ENCODE assay signal across 8 cellular contexts in the genomic region with DNA sequence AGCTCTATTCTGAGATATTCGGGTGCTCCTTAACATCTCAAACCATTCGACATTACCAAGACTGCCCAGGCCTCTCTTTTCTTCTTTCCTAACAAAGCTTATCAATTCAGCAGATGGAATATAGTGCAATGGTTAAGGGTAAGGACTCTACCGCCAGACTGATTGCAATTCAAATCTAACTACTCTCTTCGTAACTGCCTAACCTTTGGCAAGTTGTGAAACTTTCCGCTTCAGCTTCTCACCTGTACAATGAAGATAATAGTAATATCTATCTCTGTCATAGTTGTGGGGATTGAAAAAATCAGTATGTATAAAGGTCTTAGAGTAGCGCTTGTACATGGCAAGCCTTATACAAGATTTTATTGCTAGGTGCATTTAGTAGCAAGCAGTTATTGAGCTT. TPM values are rescaled to one million over a fixed set of nuclear protein-coding genes. Genes with fewer than 3 reads are reported as not detected.
DNase-seq lines count a peak whose midpoint lies in the region; ATAC-seq and TF ChIP-seq lines count a peak whose summit lies in the region.

No MANE protein-coding gene starts in this region.

- peaks cover 50% of the 10 kb centered on the region for H3K4me1 Mint-ChIP-seq in central memory CD8-positive, alpha-beta T cell
- peaks cover 39 to 43% (median 42%) of the 10 kb centered on the region in 3 donors for H3K4me1 Mint-ChIP-seq in naive B cell

- CTCF ChIA-PET in IMR-90 (lab: Yijun Ruan, JAX), result interaction anchor here (1.0 to 1.1 kb wide), 2 partner anchors 18 to 19 kb away, joined by 3 read pairs; no protein-coding TSS in a partner anchor

- peak overlapping the region in 1 of 2 experiments; percentile 92; a peak in 2 of 4 replicates for H4K8ac ChIP-seq in IMR-90 (ENCODE audit: low read depth in 2 of 2, low read length in 2 of 2)

- no peaks in the 10 kb centered on the region for H3K9me3 Mint-ChIP-seq in central memory CD8-positive, alpha-beta T cell
- H3K9me3 Mint-ChIP-seq in naive B cell, result no peaks in the 10 kb centered on the region

- POLR2A ChIA-PET in IMR-90 (lab: Charles Lee; ENCODE audit: unreplicated experiment), result no interaction called here

- no peak overlapping the region for H2AK9ac ChIP-seq in IMR-90 (replicated peaks; ENCODE audit: low read depth, low read length, poor library complexity)

- H3K36me3 Mint-ChIP-seq in central memory CD8-positive, alpha-beta T cell (ENCODE audit: insufficient read depth), result peaks cover 12% of the 10 kb centered on the region
- peaks cover 0 to 7% of the 10 kb centered on the region in 2 donors for H3K36me3 Mint-ChIP-seq in naive B cell

- no peak overlapping the region; the same call in 1 of the 2 replicates for H3K18ac ChIP-seq in IMR-90 (ENCODE audit: low read depth, low read length)

- H3K27me3 Mint-ChIP-seq in central memory CD8-positive, alpha-beta T cell, result no peaks in the 10 kb centered on the region
- no peaks in the 10 kb centered on the region for H3K27me3 Mint-ChIP-seq in naive B cell

- H2AFZ ChIP-seq in IMR-90 (replicated peaks; ENCODE audit: low read length, poor library complexity), result no peak overlapping the region

- dilution Hi-C loops in IMR-90 (cut with HindIII; ENCODE audit: low sequenced_read_pairs, unreplicated experiment), result no loop called here

- no peak overlapping the region for H2BK15ac ChIP-seq in IMR-90 (ENCODE audit: low read depth, low read length)

- H3K4ac ChIP-seq in IMR-90 (ENCODE audit: low read depth, low read length), result 0 out of 2 replicates have a peak overlapping the region, but pooled peaks have one; percentile 82

- H3K9me1 ChIP-seq in IMR-90 (ENCODE audit: insufficient read depth, low read length), result 0 out of 2 replicates have a peak, but pooled peaks cover 2% of the 10 kb centered on the region

- no CpG with 5 or more reads among the region's 6 CpGs for WGBS in IMR-90 (ENCODE audit: extremely low coverage in 2 of 2, insufficient read length in 1 of 2), 2 experiments

- H3K79me1 ChIP-seq in IMR-90 (ENCODE audit: low read depth in 1 of 2, low read length in 2 of 2), result peaks cover 10 to 41% of the 10 kb centered on the region in 2 experiments

- H3K4me1 ChIP-seq in BLaER1, result peaks cover 41% of the 10 kb centered on the region
- no peaks in the 10 kb centered on the region for H3K4me1 ChIP-seq in IMR-90 (ENCODE audit: control insufficient read depth, insufficient read depth, low read length)

- no peak for TF ChIP-seq CTCF in IMR-90 (conservative IDR thresholded peaks at IDR 0.05; ENCODE audit: low read depth, low read length)

- BruUV-seq in IMR-90 (replicated peaks; lab: Mats Ljungman, UMichigan), result no TSS peak

- peak overlapping the region; percentile 86 for H3K4me2 ChIP-seq in BLaER1
- peak overlapping the region; percentile 88 for H3K4me2 ChIP-seq in IMR-90 (ENCODE audit: low read depth, low read length)

- peak overlapping the region; percentile 90 for H3K27ac ChIP-seq in BLaER1
- H3K27ac ChIP-seq in IMR-90 (ENCODE audit: insufficient read depth, low read length), result peak overlapping the region; percentile 92; the same call in 1 of the 2 replicates

- no peak overlapping the region for H2AK5ac ChIP-seq in IMR-90 (ENCODE audit: low read depth, low read length)

- 0 out of 2 replicates have a peak overlapping the region, but pooled peaks have one; percentile 51 for H3K56ac ChIP-seq in IMR-90 (ENCODE audit: extremely low read depth, insufficient read depth, low read length)

- H3K9ac ChIP-seq in BLaER1, result peak overlapping the region; percentile 89
- H3K9ac ChIP-seq in IMR-90 (ENCODE audit: low read depth, low read length), result peak overlapping the region; percentile 86

- H3K27me3 ChIP-seq in BLaER1, result no peaks in the 10 kb centered on the region
- no peaks in the 10 kb centered on the region for H3K27me3 ChIP-seq in IMR-90 (ENCODE audit: control insufficient read depth, insufficient read depth, low read length)

- ATAC-seq in IMR-90 (ENCODE audit: low read depth) (no peak), naive B cell (ENCODE audit: low read depth in 2 of 2) (no peak), GM21381 (IDR thresholded peaks at IDR 0.05; ENCODE audit: unreplicated experiment) (no peak), GM19463 (IDR thresholded peaks at IDR 0.05; ENCODE audit: unreplicated experiment) (no peak)
- ATAC-seq in central memory CD8-positive, alpha-beta T cell (replicated peaks; ENCODE audit: extremely low read depth, poor library complexity, severe bottlenecking), result no peak

- no peak for TF ChIP-seq RAD21 in IMR-90 (IDR thresholded peaks at IDR 0.05; ENCODE audit: low read length)

- H3K36me3 ChIP-seq in BLaER1, result peaks cover 6% of the 10 kb centered on the region; the same call in 1 of the 2 replicates
- no peaks in the 10 kb centered on the region for H3K36me3 ChIP-seq in IMR-90 (ENCODE audit: control insufficient read depth, insufficient read depth, low read length)

- H2BK20ac ChIP-seq in IMR-90 (ENCODE audit: low read depth, low read length), result no peak overlapping the region

- intact Hi-C loops in IMR-90 (cut with micrococcal nuclease), result no loop called here

- H3K27ac Mint-ChIP-seq in central memory CD8-positive, alpha-beta T cell (ENCODE audit: low read depth), result peak overlapping the region; percentile 97
- peak overlapping the region in 5 of 6 donors; percentile 97 to 99 (median 97) for H3K27ac Mint-ChIP-seq in naive B cell

- no peak overlapping the region for H2BK120ac ChIP-seq in IMR-90 (ENCODE audit: low read depth, low read length)

- peak overlapping the region; percentile 95 for H3K4me3 Mint-ChIP-seq in central memory CD8-positive, alpha-beta T cell
- H3K4me3 Mint-ChIP-seq in naive B cell, result peak overlapping the region; percentile 91 to 99 (median 98)

- H3K9me3 ChIP-seq in BLaER1 (no peaks in the 10 kb centered on the region), IMR-90 (ENCODE audit: control insufficient read depth, insufficient read depth, low read length) (no peaks in the 10 kb centered on the region)

- DNase-seq in IMR-90 (no peak), naive B cell (no peak)
- no peak for DNase-seq in central memory CD8-positive, alpha-beta T cell (ENCODE audit: low spot score in 2 of 2)
- DNase-seq in stimulated activated CD4-positive, alpha-beta T cell treated with anti-CD3 and anti-CD28 coated beads, Interleukin-2, amount 100 ng/mL, for 24 hours, result no peak
- DNase-seq in activated CD8-positive, alpha-beta memory T cell treated with anti-CD3 and anti-CD28 coated beads, Interleukin-2, amount 50 U/mL, for 4 hours, result no peak

- H3K4me3 ChIP-seq in BLaER1 (peak overlapping the region; percentile 93), IMR-90 (ENCODE audit: insufficient read depth, low read depth, low read length) (peak overlapping the region; percentile 84)

- peak overlapping the region; percentile 57 for H3K23ac ChIP-seq in IMR-90 (ENCODE audit: low read depth, low read length)

- no peak overlapping the region for H4K91ac ChIP-seq in IMR-90 (ENCODE audit: insufficient read depth, low read depth, low read length)

- H4K20me1 ChIP-seq in BLaER1 (peaks cover 34% of the 10 kb centered on the region; the same call in 1 of the 2 replicates), IMR-90 (ENCODE audit: insufficient read depth, low read length) (no peaks in the 10 kb centered on the region; the same call in 1 of the 2 replicates)

- no peak overlapping the region; the same call in 1 of the 2 replicates for H3K14ac ChIP-seq in IMR-90 (replicated peaks; ENCODE audit: low read depth, low read length)

- H2BK5ac ChIP-seq in IMR-90 (ENCODE audit: low read depth, low read length, poor library complexity, severe bottlenecking), result peak overlapping the region; percentile 91

- TF ChIP-seq POLR2A in IMR-90 (IDR thresholded peaks at IDR 0.05; ENCODE audit: low read depth, low read length), result no peak

- H4K5ac ChIP-seq in IMR-90 (ENCODE audit: low read depth, low read length), result peak overlapping the region; percentile 80; the same call in 1 of the 2 replicates

- in situ Hi-C loops in IMR-90 (cut with MboI; ENCODE audit: low sequenced_read_pairs), result no loop called here

TF ChIP-seq in IMR-90, 13 proteins besides CTCF, POLR2A, EP300 and RAD21:
- TF ChIP-seq BHLHE40 (IDR thresholded peaks at IDR 0.05; ENCODE audit: low read depth, low read length), result no peak
- TF ChIP-seq MAFK (IDR thresholded peaks at IDR 0.05; ENCODE audit: low read depth, low read length), result no peak
- no peak for TF ChIP-seq CEBPB (IDR thresholded peaks at IDR 0.05; ENCODE audit: low read depth, low read length)

RNA-seq across cellular contexts. Expression of gene UBA5, which starts 1.0 kb away (rescaled TPM):
- total RNA-seq in IMR-90 (2012; rRNA removed), result 20.3 and 38.6 TPM in 2 replicates
- 30.4 and 43.1 TPM in 2 replicates for polyA plus RNA-seq in IMR-90 (2012; rRNA removed)
- polyA plus RNA-seq in IMR-90 (2012; cell fraction: cytosol; rRNA removed), result 43.2 and 60.2 TPM in 2 replicates
- polyA plus RNA-seq in IMR-90 (2012; cell fraction: nucleus; rRNA removed; ENCODE audit: low replicate concordance), result 37.7 and 52.9 TPM in 2 replicates
- 10 to 100 TPM; 29.6 to 46.1 (median 31.8) TPM for polyA plus RNA-seq in naive B cell (ENCODE audit: low read depth in 6 of 6)

RNA-seq across cellular contexts. Expression of gene ACAD11, which starts 1.5 kb away (rescaled TPM):
- 18.8 and 27.8 TPM in 2 replicates for total RNA-seq in IMR-90 (2012; rRNA removed)
- polyA plus RNA-seq in IMR-90 (2012; rRNA removed), result 12.8 and 16.0 TPM in 2 replicates
- 2.4 and 3.2 TPM in 2 replicates for polyA plus RNA-seq in IMR-90 (2012; cell fraction: cytosol; rRNA removed)
- polyA plus RNA-seq in IMR-90 (2012; cell fraction: nucleus; rRNA removed; ENCODE audit: low replicate concordance), result 55.6 and 142 TPM in 2 replicates
- 1 to 10 TPM; 4.0 to 9.3 (median 6.0) TPM for polyA plus RNA-seq in naive B cell (ENCODE audit: low read depth in 6 of 6)
